Comparison of ENCODE assay signal across 1 cellular context in the genomic region with DNA sequence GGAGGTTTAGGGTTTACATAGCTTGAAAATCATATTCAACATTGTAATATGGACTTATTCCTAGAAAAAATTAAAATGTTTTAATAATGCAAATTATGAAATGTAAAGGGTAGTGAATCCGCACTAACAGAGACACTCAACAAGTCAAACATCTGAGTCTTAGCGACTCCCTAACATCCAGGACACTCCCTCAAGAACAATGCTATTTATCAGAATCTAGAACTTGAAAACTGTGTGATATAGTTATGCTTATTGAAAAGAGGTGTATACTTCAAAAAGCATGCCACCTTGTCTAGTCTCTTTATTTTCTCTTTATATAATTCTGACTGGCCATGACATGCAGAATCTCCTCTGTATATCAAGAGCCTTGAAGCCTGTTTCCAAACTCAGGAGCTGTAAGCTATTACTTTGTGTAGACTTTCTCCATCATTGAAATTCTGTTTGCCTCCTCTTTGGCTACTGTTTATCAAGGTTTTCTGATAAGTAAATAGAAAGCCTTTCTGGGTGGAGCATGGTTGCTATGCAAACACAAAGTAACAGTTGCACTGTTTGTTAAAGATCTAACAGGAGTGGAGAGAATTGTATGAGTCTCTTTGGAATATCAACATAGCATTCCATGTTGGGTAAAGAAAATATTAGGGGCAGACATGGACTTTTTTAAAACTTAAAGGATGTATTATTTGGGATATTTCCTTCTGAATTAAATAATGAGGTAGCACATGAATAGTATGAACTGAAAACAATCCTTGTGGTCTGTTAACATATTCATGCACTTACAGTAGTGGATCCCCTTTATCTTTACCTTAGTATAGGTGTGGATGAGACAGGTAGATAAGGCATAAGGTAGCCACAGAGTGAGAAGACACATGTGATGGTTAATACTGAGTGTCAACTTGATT.
TF ChIP-seq lines count a peak whose summit lies in the region.

No MANE protein-coding gene starts in this region.

TF ChIP-seq in HepG2, 621 proteins besides CTCF, POLR2A, EP300 and RAD21 (continued from another document):
- TF ChIP-seq, protein P1, sequence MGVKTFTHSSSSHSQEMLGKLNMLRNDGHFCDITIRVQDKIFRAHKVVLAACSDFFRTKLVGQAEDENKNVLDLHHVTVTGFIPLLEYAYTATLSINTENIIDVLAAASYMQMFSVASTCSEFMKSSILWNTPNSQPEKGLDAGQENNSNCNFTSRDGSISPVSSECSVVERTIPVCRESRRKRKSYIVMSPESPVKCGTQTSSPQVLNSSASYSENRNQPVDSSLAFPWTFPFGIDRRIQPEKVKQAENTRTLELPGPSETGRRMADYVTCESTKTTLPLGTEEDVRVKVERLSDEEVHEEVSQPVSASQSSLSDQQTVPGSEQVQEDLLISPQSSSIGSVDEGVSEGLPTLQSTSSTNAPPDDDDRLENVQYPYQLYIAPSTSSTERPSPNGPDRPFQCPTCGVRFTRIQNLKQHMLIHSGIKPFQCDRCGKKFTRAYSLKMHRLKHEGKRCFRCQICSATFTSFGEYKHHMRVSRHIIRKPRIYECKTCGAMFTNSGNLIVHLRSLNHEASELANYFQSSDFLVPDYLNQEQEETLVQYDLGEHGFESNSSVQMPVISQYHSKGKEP (CRISPR knock-in tag; IDR thresholded peaks at IDR 0.05): no peak
- TF ChIP-seq, protein P2, sequence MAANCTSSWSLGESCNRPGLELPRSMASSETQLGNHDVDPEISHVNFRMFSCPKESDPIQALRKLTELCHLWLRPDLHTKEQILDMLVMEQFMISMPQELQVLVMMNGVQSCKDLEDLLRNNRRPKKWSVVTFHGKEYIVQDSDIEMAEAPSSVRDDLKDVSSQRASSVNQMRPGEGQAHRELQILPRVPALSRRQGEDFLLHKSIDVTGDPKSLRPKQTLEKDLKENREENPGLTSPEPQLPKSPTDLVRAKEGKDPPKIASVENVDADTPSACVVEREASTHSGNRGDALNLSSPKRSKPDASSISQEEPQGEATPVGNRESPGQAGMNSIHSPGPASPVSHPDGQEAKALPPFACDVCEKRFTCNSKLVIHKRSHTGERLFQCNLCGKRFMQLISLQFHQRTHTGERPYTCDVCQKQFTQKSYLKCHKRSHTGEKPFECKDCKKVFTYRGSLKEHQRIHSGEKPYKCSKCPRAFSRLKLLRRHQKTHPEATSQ (CRISPR knock-in tag; IDR thresholded peaks at IDR 0.05; ENCODE audit: borderline replicate concordance): no peak
- TF ChIP-seq, protein P3, sequence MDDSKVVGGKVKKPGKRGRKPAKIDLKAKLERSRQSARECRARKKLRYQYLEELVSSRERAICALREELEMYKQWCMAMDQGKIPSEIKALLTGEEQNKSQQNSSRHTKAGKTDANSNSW (CRISPR knock-in tag; IDR thresholded peaks at IDR 0.05; ENCODE audit: borderline replicate concordance): no peak
- TF ChIP-seq ZNF782 (CRISPR knock-in tag; IDR thresholded peaks at IDR 0.05; ENCODE audit: borderline replicate concordance) (no peak), FOXA1 (IDR thresholded peaks at IDR 0.05) (peak; percentile 49; the same call in 1 of the 2 replicates), FOXA1 (CRISPR knock-in tag; IDR thresholded peaks at IDR 0.05) (peak; percentile 56; the same call in 1 of the 2 replicates), MED1 (CRISPR knock-in tag; IDR thresholded peaks at IDR 0.05) (no peak), ZNF816 (CRISPR knock-in tag; IDR thresholded peaks at IDR 0.05; ENCODE audit: borderline replicate concordance) (no peak)
